14 cellular contexts compared by ENCODE assay signal in the genomic region with DNA sequence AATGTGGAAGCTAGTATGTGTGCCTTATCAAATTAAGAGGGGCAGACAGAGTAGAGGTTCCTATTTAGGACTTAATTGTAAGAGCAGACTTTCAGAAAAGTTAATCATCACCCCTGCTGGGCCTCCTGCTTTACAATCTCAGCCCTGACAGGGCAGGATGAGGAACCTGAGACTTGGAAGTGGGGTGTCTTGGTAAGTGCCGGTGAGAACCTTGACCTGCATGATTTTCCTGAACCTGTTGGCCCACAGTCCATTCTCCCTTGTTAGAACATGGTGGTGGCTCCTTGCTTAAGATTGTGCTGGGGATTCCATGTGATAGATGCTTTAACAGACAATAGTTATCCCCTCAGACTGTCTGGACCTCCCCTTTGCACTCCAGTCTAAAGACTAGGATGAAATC.
DNase-seq lines count a peak whose midpoint lies in the region; ATAC-seq and TF ChIP-seq lines count a peak whose summit lies in the region.
"Had no signal": no experiment of that assay in that cellular context is flagged by ENCODE, and none has a peak within 500 bp of the region (broad histone marks: within the 10 kb centered on the region; RNA-seq: fewer than 3 reads in every experiment).

No MANE protein-coding gene starts in this region.

- POLR2A ChIA-PET in HEK293 (lab: Yijun Ruan, JAX), result no interaction called here

- H3K4me2 ChIP-seq in neural progenitor cell, result no peak overlapping the region
- H3K4me2 ChIP-seq: BLaER1 treated with 17β-estradiol and CSF1 and Interleukin-3, amounts not matched to agents 10 nM and 100 nM had no signal

- no peaks in the 10 kb centered on the region for H3K9me3 Mint-ChIP-seq in neural progenitor cell
- H3K9me3 Mint-ChIP-seq: CD8-positive, alpha-beta T cell; H9 had no signal

- H3K9me3 ChIP-seq in HEK293 (ENCODE audit: control insufficient read depth, insufficient read depth, low read depth, low read length), result no peaks in the 10 kb centered on the region
- no peaks in the 10 kb centered on the region for H3K9me3 ChIP-seq in neural progenitor cell (ENCODE audit: low read depth)
- H3K9me3 ChIP-seq in heart right ventricle, result no peaks in the 10 kb centered on the region
- H3K9me3 ChIP-seq: BLaER1 treated with 17β-estradiol and CSF1 and Interleukin-3, amounts not matched to agents 10 nM and 100 nM had no signal

- no peak for ATAC-seq in heart right ventricle
- ATAC-seq: CD8-positive, alpha-beta T cell; GM12878 had no signal

- no peaks in the 10 kb centered on the region for H3K36me3 Mint-ChIP-seq in neural progenitor cell
- H3K36me3 Mint-ChIP-seq: CD8-positive, alpha-beta T cell had no signal

- DNase-seq in left kidney (ENCODE audit: low read depth, low spot score) (peak; percentile 51), neural progenitor cell (ENCODE audit: low spot score) (peak; percentile 41), GM19238 (ENCODE audit: insufficient read length, low spot score) (no peak), heart right ventricle (no peak), iPS-NIHi7 (ENCODE audit: extremely low spot score) (no peak), occipital lobe (lab: John Stamatoyannopoulos, UW) (no peak)
- DNase-seq: Calu3; CD8-positive, alpha-beta T cell; DMS79 treated with DMSO at 0.1 percent for 48 hours; H9 had no signal

- intact Hi-C loops in heart right ventricle (cut with DNase I), result no loop called here

- no peaks in the 10 kb centered on the region for H3K79me2 ChIP-seq in neural progenitor cell (ENCODE audit: low read depth)

- H3K27me3 ChIP-seq in neural progenitor cell (no peaks in the 10 kb centered on the region), heart right ventricle (peaks cover 0 to 5% (median 0%) of the 10 kb centered on the region in 7 donors)
- H3K27me3 ChIP-seq: BLaER1 treated with 17β-estradiol and CSF1 and Interleukin-3, amounts not matched to agents 10 nM and 100 nM had no signal

- H3K36me3 ChIP-seq in HEK293 (ENCODE audit: control insufficient read depth in 2 of 2, insufficient read depth in 1 of 2, low read length in 2 of 2) (no peaks in the 10 kb centered on the region), neural progenitor cell (no peaks in the 10 kb centered on the region), heart right ventricle (no peaks in the 10 kb centered on the region)
- H3K36me3 ChIP-seq: BLaER1 treated with 17β-estradiol and CSF1 and Interleukin-3, amounts not matched to agents 10 nM and 100 nM had no signal

- CTCF ChIA-PET in HEK293 (lab: Yijun Ruan, JAX), result no interaction called here

- H3K27me3 Mint-ChIP-seq in neural progenitor cell (ENCODE audit: insufficient read depth, low read depth), result peaks cover 2% of the 10 kb centered on the region

- no peak overlapping the region for H3K9ac ChIP-seq in neural progenitor cell
- H3K9ac ChIP-seq: BLaER1 treated with 17β-estradiol and CSF1 and Interleukin-3, amounts not matched to agents 10 nM and 100 nM had no signal

- H3K27ac ChIP-seq in HEK293 (ENCODE audit: extremely low read depth, low read depth, low read length) (no peak overlapping the region), neural progenitor cell (no peak overlapping the region), heart right ventricle (no peak overlapping the region)
- H3K27ac ChIP-seq: BLaER1 treated with 17β-estradiol and CSF1 and Interleukin-3, amounts not matched to agents 10 nM and 100 nM had no signal

- no peak overlapping the region for H3K4me3 Mint-ChIP-seq in neural progenitor cell
- H3K4me3 Mint-ChIP-seq: B cell; CD8-positive, alpha-beta T cell; H9 had no signal

- peaks cover 7% of the 10 kb centered on the region for H3K4me1 ChIP-seq in HEK293 (ENCODE audit: control insufficient read depth, insufficient read depth, low read length)
- H3K4me1 ChIP-seq in neural progenitor cell, result peaks cover 17% of the 10 kb centered on the region
- H3K4me1 ChIP-seq in heart right ventricle, result no peaks in the 10 kb centered on the region
- H3K4me1 ChIP-seq: BLaER1 treated with 17β-estradiol and CSF1 and Interleukin-3, amounts not matched to agents 10 nM and 100 nM had no signal

- WGBS in heart right ventricle, 2 donors, result 79 to 83% methylated on average over 1 of the region's 1 CpG

- TF ChIP-seq CTCF in HEK293 (tag by site-specific recombination; IDR thresholded peaks at IDR 0.05) (no peak), neural progenitor cell (IDR thresholded peaks at IDR 0.05) (no peak), heart right ventricle (IDR thresholded peaks at IDR 0.05) (no peak)

- H3K27ac Mint-ChIP-seq in neural progenitor cell, result no peak overlapping the region
- H3K27ac Mint-ChIP-seq: B cell; CD8-positive, alpha-beta T cell; H9 had no signal

- no peak overlapping the region for H2AFZ ChIP-seq in neural progenitor cell (replicated peaks)

- no peaks in the 10 kb centered on the region for H3K4me1 Mint-ChIP-seq in neural progenitor cell
- H3K4me1 Mint-ChIP-seq: B cell had no signal

- no peaks in the 10 kb centered on the region for H3F3A ChIP-seq in neural progenitor cell (ENCODE audit: low read depth)

- H4K20me1 ChIP-seq in neural progenitor cell (ENCODE audit: low read depth), result no peaks in the 10 kb centered on the region
- H4K20me1 ChIP-seq: BLaER1 treated with 17β-estradiol and CSF1 and Interleukin-3, amounts not matched to agents 10 nM and 100 nM had no signal

- no peak overlapping the region for H3K4me3 ChIP-seq in HEK293 (ENCODE audit: low read depth, low read length)
- H3K4me3 ChIP-seq in neural progenitor cell, result no peak overlapping the region
- H3K4me3 ChIP-seq in heart right ventricle, result no peak overlapping the region
- H3K4me3 ChIP-seq: BLaER1 treated with 17β-estradiol and CSF1 and Interleukin-3, amounts not matched to agents 10 nM and 100 nM; GM12878 had no signal

TF ChIP-seq in HEK293, 187 proteins besides CTCF, POLR2A, EP300 and RAD21:
- TF ChIP-seq ZNF335 (tag by site-specific recombination; conservative IDR thresholded peaks at IDR 0.05) (peak; percentile 67), BCL11B (tag by site-specific recombination; IDR thresholded peaks at IDR 0.05; ENCODE audit: low read depth) (no peak), ZNF629 (tag by site-specific recombination; IDR thresholded peaks at IDR 0.05) (no peak), ZNF561 (tag by site-specific recombination; IDR thresholded peaks at IDR 0.05; ENCODE audit: borderline replicate concordance) (no peak)
- TF ChIP-seq, protein P1, sequence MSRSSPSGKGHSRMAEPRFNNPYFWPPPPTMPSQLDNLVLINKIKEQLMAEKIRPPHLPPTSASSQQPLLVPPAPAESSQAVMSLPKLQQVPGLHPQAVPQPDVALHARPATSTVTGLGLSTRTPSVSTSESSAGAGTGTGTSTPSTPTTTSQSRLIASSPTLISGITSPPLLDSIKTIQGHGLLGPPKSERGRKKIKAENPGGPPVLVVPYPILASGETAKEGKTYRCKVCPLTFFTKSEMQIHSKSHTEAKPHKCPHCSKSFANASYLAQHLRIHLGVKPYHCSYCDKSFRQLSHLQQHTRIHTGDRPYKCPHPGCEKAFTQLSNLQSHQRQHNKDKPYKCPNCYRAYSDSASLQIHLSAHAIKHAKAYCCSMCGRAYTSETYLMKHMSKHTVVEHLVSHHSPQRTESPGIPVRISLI (tag by site-specific recombination; IDR thresholded peaks at IDR 0.05), result no peak

Comparison
In these comparisons a context has a peak if more than half of its experiments do, and no peak if none do; other contexts are left out.
1. DNase-seq: peak in left kidney (single experiment) and neural progenitor cell (single experiment); none in GM19238 (single experiment), heart right ventricle (0 of 2), iPS-NIHi7 (single experiment) and occipital lobe (single experiment).